9 cellular contexts compared by ENCODE assay signal in genomic region chrX:47068720-47069119, GRCh38. TPM values are rescaled to one million over a fixed set of nuclear protein-coding genes. Genes with fewer than 3 reads are reported as not detected.
"Had no signal": no experiment of that assay in that cellular context is flagged by ENCODE, and none has a peak within 500 bp of the region (broad histone marks: within the 10 kb centered on the region; RNA-seq: fewer than 3 reads in every experiment).

No MANE protein-coding gene starts in this region.

- DNase-seq: GDM1, GF-D8 had no signal

- FAIRE-seq: G401.6, GM12878, GM12891, GM12892, GM18507, GM19239 had no signal

- ATAC-seq: GM12878 had no signal

- H3K4me3 ChIP-seq: GM12878 had no signal

RNA-seq across cellular contexts. Expression of gene RGN, which starts 9.5 kb away (rescaled TPM):
- total RNA-seq: G401 had no signal
- polyA plus RNA-seq: GM12878 had no signal
